Comparison of ENCODE assay signal across 1 cellular context in genomic region chr3:187970106-187970505, GRCh38.
TF ChIP-seq lines count a peak whose summit lies in the region.

No MANE protein-coding gene starts in this region.

TF ChIP-seq in IMR-90, 13 proteins besides CTCF, POLR2A, EP300 and RAD21 (continued from another document):
- TF ChIP-seq RCOR1 (IDR thresholded peaks at IDR 0.05; ENCODE audit: insufficient replicate concordance, low read length) (no peak), ELK1 (IDR thresholded peaks at IDR 0.05; ENCODE audit: borderline replicate concordance, low read depth, low read length) (no peak), CEBPB (IDR thresholded peaks at IDR 0.05; ENCODE audit: low read depth, low read length) (no peak), SMC3 (IDR thresholded peaks at IDR 0.05; ENCODE audit: low read depth, low read length) (no peak), RFX5 (IDR thresholded peaks at IDR 0.05; ENCODE audit: low read depth, low read length) (no peak)
- TF ChIP-seq, protein P1, sequence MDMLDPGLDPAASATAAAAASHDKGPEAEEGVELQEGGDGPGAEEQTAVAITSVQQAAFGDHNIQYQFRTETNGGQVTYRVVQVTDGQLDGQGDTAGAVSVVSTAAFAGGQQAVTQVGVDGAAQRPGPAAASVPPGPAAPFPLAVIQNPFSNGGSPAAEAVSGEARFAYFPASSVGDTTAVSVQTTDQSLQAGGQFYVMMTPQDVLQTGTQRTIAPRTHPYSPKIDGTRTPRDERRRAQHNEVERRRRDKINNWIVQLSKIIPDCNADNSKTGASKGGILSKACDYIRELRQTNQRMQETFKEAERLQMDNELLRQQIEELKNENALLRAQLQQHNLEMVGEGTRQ (IDR thresholded peaks at IDR 0.05; ENCODE audit: low read depth, low read length): no peak
TF ChIP-seq in IMR-90: peak in this region for 0.
